In genomic region chr15:65787260-65787659, GRCh38 we compare ENCODE assay signal across 10 cellular contexts. TPM values are rescaled to one million over a fixed set of nuclear protein-coding genes. Genes with fewer than 3 reads are reported as not detected.
DNase-seq lines count a peak whose midpoint lies in the region; ATAC-seq, FAIRE-seq and TF ChIP-seq lines count a peak whose summit lies in the region.
"Had no signal": no experiment of that assay in that cellular context is flagged by ENCODE, and none has a peak within 500 bp of the region (broad histone marks: within the 10 kb centered on the region; RNA-seq: fewer than 3 reads in every experiment).

No MANE protein-coding gene starts in this region.

- no peaks in the 10 kb centered on the region for H3K9me1 ChIP-seq in endothelial cell of umbilical vein (replicated peaks; ENCODE audit: control insufficient read depth, extremely low read depth, insufficient read depth, low read length)

- H3K9ac ChIP-seq in endothelial cell of umbilical vein (replicated peaks; ENCODE audit: extremely low read depth, insufficient read depth, low read length): peak overlapping the region; percentile 79
- H3K9ac ChIP-seq in skeletal muscle satellite cell (ENCODE audit: low read depth, low read length): peak overlapping the region; percentile 65

- H3K27me3 Mint-ChIP-seq in Caco-2 (ENCODE audit: insufficient read depth, unreplicated experiment): no peaks in the 10 kb centered on the region

- POLR2A ChIA-PET in endothelial cell of umbilical vein (lab: Charles Lee) (interaction anchor here (1.7 kb wide), 1 partner anchor 11 kb away, joined by 4 read pairs; no protein-coding TSS in a partner anchor), Caco-2 (lab: Charles Lee) (no interaction called here)

- no peak for TF ChIP-seq POLR2A in endothelial cell of umbilical vein (IDR thresholded peaks at IDR 0.05; ENCODE audit: low read depth, low read length)
- no peak for TF ChIP-seq POLR2A in heart left ventricle (IDR thresholded peaks at IDR 0.05)

- peak overlapping the region; percentile 92 for H3K4me2 ChIP-seq in endothelial cell of umbilical vein (ENCODE audit: insufficient read depth, low read length)
- H3K4me2 ChIP-seq in skeletal muscle satellite cell (ENCODE audit: low read length): peak overlapping the region; percentile 69

- H3K4me1 Mint-ChIP-seq in Caco-2 (ENCODE audit: low read depth, unreplicated experiment): peaks cover 19% of the 10 kb centered on the region

- DNase-seq in GM06990 (ENCODE audit: extremely low read depth, insufficient read length) (no peak), RWPE2 (ENCODE audit: low spot score) (no peak), endothelial cell of umbilical vein (ENCODE audit: low read depth, low spot score) (no peak), Caco-2 (no peak), GF-D8 (lab: John Stamatoyannopoulos, UW) (no peak), foreskin fibroblast (no peak), heart left ventricle (no peak)
- DNase-seq: NCI-H2171, SIG-M5 had no signal

- H4K20me1 ChIP-seq in endothelial cell of umbilical vein (replicated peaks; ENCODE audit: control insufficient read depth, extremely low read depth, insufficient read depth, low read length): no peaks in the 10 kb centered on the region

- TSS peak; percentile 3 for BruUV-seq in endothelial cell of umbilical vein (replicated peaks; lab: Mats Ljungman, UMichigan)
- no TSS peak for BruUV-seq in Caco-2 (replicated peaks; lab: Mats Ljungman, UMichigan)

- FAIRE-seq in endothelial cell of umbilical vein (lab: Jason Lieb, UNC): no peak

- 52 to 68% (median 59%) methylated on average over 2 of the region's 2 CpGs for WGBS in heart left ventricle, 4 donors

- H3K27me3 ChIP-seq in GM06990 (replicated peaks; ENCODE audit: control insufficient read depth, insufficient read depth, low read length): no peaks in the 10 kb centered on the region
- H3K27me3 ChIP-seq in RWPE2 (ENCODE audit: insufficient read depth, poor library complexity, severe bottlenecking): no peaks in the 10 kb centered on the region
- H3K27me3 ChIP-seq in endothelial cell of umbilical vein (ENCODE audit: control insufficient read depth in 2 of 2, insufficient read depth in 2 of 2, low read length in 2 of 2): no peaks in the 10 kb centered on the region
- H3K27me3 ChIP-seq in skeletal muscle satellite cell (ENCODE audit: control insufficient read depth, insufficient read depth, low read length): no peaks in the 10 kb centered on the region
- no peaks in the 10 kb centered on the region for H3K27me3 ChIP-seq in Caco-2 (replicated peaks; ENCODE audit: control insufficient read depth, insufficient read depth, low read length)
- no peaks in the 10 kb centered on the region for H3K27me3 ChIP-seq in heart left ventricle

- H3K27ac Mint-ChIP-seq in Caco-2 (ENCODE audit: unreplicated experiment): no peak overlapping the region

- no peak overlapping the region for H2AFZ ChIP-seq in endothelial cell of umbilical vein (ENCODE audit: low read depth, low read length)

- H3K9me3 ChIP-seq in RWPE2 (ENCODE audit: severe bottlenecking) (no peaks in the 10 kb centered on the region), endothelial cell of umbilical vein (replicated peaks; ENCODE audit: control insufficient read depth, insufficient read depth, low read length) (no peaks in the 10 kb centered on the region), skeletal muscle satellite cell (replicated peaks; ENCODE audit: low read length) (no peaks in the 10 kb centered on the region), Caco-2 (no peaks in the 10 kb centered on the region), heart left ventricle (no peaks in the 10 kb centered on the region)

- H3K4me3 Mint-ChIP-seq in Caco-2 (ENCODE audit: unreplicated experiment): no peak overlapping the region

- ATAC-seq in RWPE2 (ENCODE audit: low read depth): no peak
- no peak for ATAC-seq in heart left ventricle

- H3K4me3 ChIP-seq in GM06990 (replicated peaks; ENCODE audit: low read depth, low read length) (peak overlapping the region; percentile 52), RWPE2 (ENCODE audit: severe bottlenecking) (no peak overlapping the region), endothelial cell of umbilical vein (replicated peaks in 1 of 3; ENCODE audit: insufficient read depth in 1 of 3, low read depth in 1 of 3, low read length in 3 of 3) (peak overlapping the region in 1 of 3 experiments; percentile 32), skeletal muscle satellite cell (ENCODE audit: low read length) (peak overlapping the region; percentile 36), Caco-2 (ENCODE audit: low read depth, low read length) (no peak overlapping the region), foreskin fibroblast (ENCODE audit: low read depth in 1 of 2, low read length in 2 of 2) (no peak overlapping the region), heart left ventricle (peak overlapping the region in 1 of 12 donors; percentile 30)

- peaks cover 71% of the 10 kb centered on the region for H3K79me2 ChIP-seq in endothelial cell of umbilical vein (ENCODE audit: control insufficient read depth, insufficient read depth, low read length)

- CTCF ChIA-PET in endothelial cell of umbilical vein (lab: Charles Lee) (interaction anchor here (1.5 kb wide), 2 partner anchors 37 to 75 kb away, joined by 3 to 5 read pairs; no protein-coding TSS in a partner anchor), Caco-2 (lab: Charles Lee) (no interaction called here)

- TF ChIP-seq CTCF in GM06990 (IDR thresholded peaks at IDR 0.05; ENCODE audit: insufficient read depth, low read length, poor library complexity, severe bottlenecking) (no peak), RWPE2 (IDR thresholded peaks at IDR 0.05; ENCODE audit: poor library complexity, severe bottlenecking) (no peak), endothelial cell of umbilical vein (IDR thresholded peaks at IDR 0.05; ENCODE audit: extremely low read depth in 1 of 2, insufficient read depth in 1 of 2, low read depth in 1 of 2, low read length in 2 of 2) (no peak), Caco-2 (IDR thresholded peaks at IDR 0.05; ENCODE audit: insufficient read depth in 1 of 2, low read depth in 1 of 2, low read length in 1 of 2, severe bottlenecking in 1 of 2, unreplicated experiment in 1 of 2) (no peak), foreskin fibroblast (IDR thresholded peaks at IDR 0.05; ENCODE audit: low read depth, low read length) (no peak), heart left ventricle (IDR thresholded peaks at IDR 0.05) (no peak)

- intact Hi-C loops in endothelial cell of umbilical vein (cut with micrococcal nuclease) (no loop called here), Caco-2 (cut with micrococcal nuclease; ENCODE audit: unreplicated experiment) (no loop called here), heart left ventricle (cut with DNase I) (no loop called here)

- H3K27ac ChIP-seq in RWPE2 (ENCODE audit: poor library complexity, severe bottlenecking) (peak overlapping the region; percentile 82), endothelial cell of umbilical vein (ENCODE audit: insufficient read depth, low read depth, low read length) (peak overlapping the region; percentile 98), heart left ventricle (peak overlapping the region in 2 of 12 donors; percentile 18 to 69)

- H3K4me1 ChIP-seq in RWPE2 (ENCODE audit: insufficient read depth, poor library complexity, severe bottlenecking): peaks cover 30% of the 10 kb centered on the region
- peaks cover 43% of the 10 kb centered on the region for H3K4me1 ChIP-seq in endothelial cell of umbilical vein (ENCODE audit: control insufficient read depth, extremely low read depth, insufficient read depth, low read length)
- H3K4me1 ChIP-seq in skeletal muscle satellite cell (ENCODE audit: control insufficient read depth, insufficient read depth, low read length): peaks cover 11% of the 10 kb centered on the region
- peaks cover 24% of the 10 kb centered on the region for H3K4me1 ChIP-seq in Caco-2
- peaks cover 0 to 60% (median 11%) of the 10 kb centered on the region in 12 donors for H3K4me1 ChIP-seq in heart left ventricle

- H3K36me3 ChIP-seq in GM06990 (ENCODE audit: control insufficient read depth, insufficient read depth, low read length) (no peaks in the 10 kb centered on the region), RWPE2 (ENCODE audit: low read depth) (no peaks in the 10 kb centered on the region), endothelial cell of umbilical vein (ENCODE audit: control insufficient read depth in 2 of 2, extremely low read depth in 1 of 2, insufficient read depth in 2 of 2, low read length in 2 of 2) (no peaks in the 10 kb centered on the region), skeletal muscle satellite cell (ENCODE audit: insufficient read depth, low read length) (no peaks in the 10 kb centered on the region), Caco-2 (ENCODE audit: control insufficient read depth, insufficient read depth, low read length) (no peaks in the 10 kb centered on the region), heart left ventricle (peaks cover 0 to 7% (median 0%) of the 10 kb centered on the region in 9 donors)

- dilution Hi-C loops in endothelial cell of umbilical vein (cut with MboI; ENCODE audit: extremely low pct_ligation_motif_present, low sequenced_read_pairs): no loop called here

- H3K36me3 Mint-ChIP-seq in Caco-2 (ENCODE audit: insufficient read depth, unreplicated experiment): peaks cover 2% of the 10 kb centered on the region

- no peaks in the 10 kb centered on the region for H3K9me3 Mint-ChIP-seq in Caco-2 (ENCODE audit: unreplicated experiment)

TF ChIP-seq in endothelial cell of umbilical vein, 7 proteins besides CTCF, POLR2A, EP300 and RAD21 (continues in another document):
- no peak for TF ChIP-seq POLR2AphosphoS5 (IDR thresholded peaks at IDR 0.05; ENCODE audit: insufficient read depth, low read depth, low read length)
- TF ChIP-seq, protein P1, sequence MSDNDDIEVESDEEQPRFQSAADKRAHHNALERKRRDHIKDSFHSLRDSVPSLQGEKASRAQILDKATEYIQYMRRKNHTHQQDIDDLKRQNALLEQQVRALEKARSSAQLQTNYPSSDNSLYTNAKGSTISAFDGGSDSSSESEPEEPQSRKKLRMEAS (IDR thresholded peaks at IDR 0.05; ENCODE audit: insufficient read depth, insufficient read length): no peak
- TF ChIP-seq EZH2 (IDR thresholded peaks at IDR 0.05; ENCODE audit: borderline replicate concordance, low read depth, low read length, severe bottlenecking): no peak
- TF ChIP-seq FOS (IDR thresholded peaks at IDR 0.05; ENCODE audit: borderline replicate concordance, insufficient read depth, low read length): no peak

RNA-seq across cellular contexts. Expression of gene DENND4A, which starts 4.8 kb away (rescaled TPM):
- total RNA-seq in endothelial cell of umbilical vein (22.2 and 25.2 TPM in 2 replicates), Caco-2 (2022) (12.7 and 12.9 TPM in 2 replicates), heart left ventricle (10 to 100 TPM; 11.7 to 26.6 (median 15.7) TPM)
- polyA plus RNA-seq in endothelial cell of umbilical vein (4.7 and 5.7 TPM in 2 replicates), heart left ventricle (1 to 10 TPM; 2.7 to 5.4 TPM)
- polyA plus RNA-seq in endothelial cell of umbilical vein (2011; cell fraction: cytosol; rRNA removed): 5.7 and 6.2 TPM in 2 replicates
- 16.9 and 18.2 TPM in 2 replicates for polyA plus RNA-seq in endothelial cell of umbilical vein (2011; cell fraction: nucleus; rRNA removed)
- 12.7 and 15.3 TPM in 2 replicates for polyA plus RNA-seq in endothelial cell of umbilical vein (2012)
- 39.9 and 47.8 TPM in 2 replicates for polyA minus RNA-seq in endothelial cell of umbilical vein
- polyA minus RNA-seq in endothelial cell of umbilical vein (2011; cell fraction: cytosol; rRNA and poly(A)+ RNA removed): 16.8 TPM
- 84.6 and 116 TPM in 2 replicates for polyA minus RNA-seq in endothelial cell of umbilical vein (2011; cell fraction: nucleus; rRNA and poly(A)+ RNA removed)
- total RNA-seq in skeletal muscle satellite cell (2012; rRNA removed): 15.5 and 19.3 TPM in 2 replicates

Comparison
In these comparisons a context has a peak if more than half of its experiments do, and no peak if none do; other contexts are left out.
1. H3K4me3 ChIP-seq: peak in GM06990 (single experiment) and skeletal muscle satellite cell (single experiment); none in RWPE2 (single experiment), Caco-2 (single experiment) and foreskin fibroblast (0 of 2).